15 cellular contexts compared by ENCODE assay signal in genomic region chr18:72075040-72075439, GRCh38.
"Had no signal": no experiment of that assay in that cellular context is flagged by ENCODE, and none has a peak within 500 bp of the region (broad histone marks: within the 10 kb centered on the region; RNA-seq: fewer than 3 reads in every experiment).

No MANE protein-coding gene starts in this region.

- H3K9me3 ChIP-seq: neutrophil, upper lobe of left lung, uterus had no signal

- H3K4me3 ChIP-seq: hepatocyte, upper lobe of left lung, uterus had no signal

- H3K4me1 ChIP-seq: foreskin keratinocyte, upper lobe of left lung, uterus had no signal

- H3K36me3 ChIP-seq: neutrophil, upper lobe of left lung, uterus had no signal

- ATAC-seq: effector memory CD8-positive, alpha-beta T cell; foreskin keratinocyte; naive thymus-derived CD8-positive, alpha-beta T cell; right cardiac atrium had no signal

- DNase-seq: cerebellar nuclear complex; effector memory CD8-positive, alpha-beta T cell; erythroblast; foreskin keratinocyte; head of caudate nucleus; kidney; naive thymus-derived CD8-positive, alpha-beta T cell; right cardiac atrium; small intestine; stimulated activated CD4-positive, alpha-beta T cell treated with anti-CD3 and anti-CD28 coated beads, Interleukin-12 subunit alpha, Interleukin-12 subunit beta, amount 100 ng/mL, for 4 hours; stimulated activated naive CD4-positive, alpha-beta T cell treated with Interleukin-2 at 50 U/mL for 16 hours; upper lobe of left lung; uterus had no signal
